Comparison of ENCODE assay signal across 12 cellular contexts in the genomic region with DNA sequence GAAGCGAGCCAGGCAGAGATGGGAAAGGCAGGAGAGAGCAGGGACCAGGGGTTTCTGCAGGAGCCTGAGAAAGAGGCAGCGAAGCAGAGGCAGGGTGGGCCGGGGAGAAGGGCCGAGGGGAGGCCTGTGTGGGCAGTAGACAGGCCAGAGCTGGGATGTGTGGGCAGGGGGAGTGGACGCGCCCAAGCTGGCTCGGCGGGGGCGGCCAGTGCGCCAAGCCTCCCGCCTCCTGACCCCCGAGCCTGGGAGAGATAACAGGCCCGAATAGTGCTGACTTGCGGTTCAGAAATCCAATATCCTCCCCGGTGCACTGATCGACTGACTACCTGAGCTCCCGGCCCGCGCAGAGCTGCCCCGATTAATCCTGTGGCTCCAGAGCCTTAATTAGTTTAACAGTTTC. TPM values are rescaled to one million over a fixed set of nuclear protein-coding genes. Genes with fewer than 3 reads are reported as not detected.
DNase-seq lines count a peak whose midpoint lies in the region; ATAC-seq and TF ChIP-seq lines count a peak whose summit lies in the region.
"Had no signal": no experiment of that assay in that cellular context is flagged by ENCODE, and none has a peak within 500 bp of the region (broad histone marks: within the 10 kb centered on the region; RNA-seq: fewer than 3 reads in every experiment).

No MANE protein-coding gene starts in this region.

- intact Hi-C loops in dorsolateral prefrontal cortex (cut with DNase I): no loop called here

- peak overlapping the region in 57 of 59 donors; percentile 54 to 94 (median 85) for H3K27ac ChIP-seq in dorsolateral prefrontal cortex
- peak overlapping the region; percentile 23 for H3K27ac ChIP-seq in subcutaneous abdominal adipose tissue (ENCODE audit: low read depth, low read length)
- no peak overlapping the region for H3K27ac ChIP-seq in Karpas-422 (ENCODE audit: low read length)

- H3K4me3 Mint-ChIP-seq in mesothelial cell of epicardium: peak overlapping the region; percentile 26
- H3K4me3 Mint-ChIP-seq: naive thymus-derived CD8-positive, alpha-beta T cell had no signal

- H3K36me3 ChIP-seq in subcutaneous abdominal adipose tissue (ENCODE audit: control insufficient read depth in 5 of 5, insufficient read depth in 5 of 5, low read length in 5 of 5): peaks cover 0 to 17% (median 7%) of the 10 kb centered on the region in 5 donors
- no peaks in the 10 kb centered on the region for H3K36me3 ChIP-seq in Karpas-422 (ENCODE audit: insufficient read depth, low read length)

- H3K27me3 Mint-ChIP-seq in mesothelial cell of epicardium (ENCODE audit: low read depth): no peaks in the 10 kb centered on the region
- H3K27me3 Mint-ChIP-seq: naive thymus-derived CD8-positive, alpha-beta T cell had no signal

- peaks cover 8% of the 10 kb centered on the region; the same call in 1 of the 2 replicates for H4K20me1 ChIP-seq in Karpas-422 (ENCODE audit: insufficient read depth, low read depth, low read length)

- no peaks in the 10 kb centered on the region for H3K36me3 Mint-ChIP-seq in mesothelial cell of epicardium
- H3K36me3 Mint-ChIP-seq: naive thymus-derived CD8-positive, alpha-beta T cell had no signal

- H3K27ac Mint-ChIP-seq in mesothelial cell of epicardium: peak overlapping the region; percentile 85

- H3K9me3 ChIP-seq in subcutaneous abdominal adipose tissue (ENCODE audit: control insufficient read depth in 5 of 5, low read length in 5 of 5) (no peaks in the 10 kb centered on the region), Karpas-422 (ENCODE audit: low read length) (no peaks in the 10 kb centered on the region)
- H3K9me3 ChIP-seq: Caco-2 had no signal

- H3K4me3 ChIP-seq in dorsolateral prefrontal cortex (peak overlapping the region in 23 of 59 donors; percentile 1 to 34 (median 17)), subcutaneous abdominal adipose tissue (ENCODE audit: low read depth in 1 of 5, low read length in 5 of 5) (peak overlapping the region in 1 of 5 donors; percentile 14), Karpas-422 (ENCODE audit: low read length) (no peak overlapping the region)

- H3K27me3 ChIP-seq in dorsolateral prefrontal cortex: no peaks in the 10 kb centered on the region
- H3K27me3 ChIP-seq in subcutaneous abdominal adipose tissue (ENCODE audit: control insufficient read depth in 5 of 5, insufficient read depth in 4 of 5, low read length in 5 of 5): no peaks in the 10 kb centered on the region
- no peaks in the 10 kb centered on the region for H3K27me3 ChIP-seq in Karpas-422 (ENCODE audit: low read length)

- TF ChIP-seq CTCF in dorsolateral prefrontal cortex (IDR thresholded peaks at IDR 0.05 in 54 of 56, conservative IDR thresholded peaks at IDR 0.05 in 2 of 56; ENCODE audit: low read depth in 1 of 56, partially characterized antibody in 56 of 56): no peak
- TF ChIP-seq CTCF in mesothelial cell of epicardium (IDR thresholded peaks at IDR 0.05; ENCODE audit: unreplicated experiment): no peak

- no peak overlapping the region for H2AFZ ChIP-seq in Karpas-422 (ENCODE audit: low read length)

- H3K9ac ChIP-seq in subcutaneous abdominal adipose tissue (ENCODE audit: low read length in 5 of 5) (peak overlapping the region in 2 of 5 donors; percentile 51 to 59), Karpas-422 (ENCODE audit: low read length) (no peak overlapping the region)

- H3K9me2 ChIP-seq in Karpas-422 (replicated peaks; ENCODE audit: insufficient read depth, low read length): no peaks in the 10 kb centered on the region

- H3K9me3 Mint-ChIP-seq in mesothelial cell of epicardium: no peaks in the 10 kb centered on the region
- H3K9me3 Mint-ChIP-seq: naive thymus-derived CD8-positive, alpha-beta T cell had no signal

- H3K4me1 Mint-ChIP-seq in mesothelial cell of epicardium: peaks cover 71% of the 10 kb centered on the region

- H3K4me2 ChIP-seq in Karpas-422 (ENCODE audit: low read depth, low read length, poor library complexity, severe bottlenecking): no peak overlapping the region

- DNase-seq in NCI-H82 (lab: John Stamatoyannopoulos, UW) (peak; percentile 73), dorsolateral prefrontal cortex (no peak), mesothelial cell of epicardium (ENCODE audit: low spot score in 2 of 2, unreplicated experiment in 2 of 2) (no peak), Karpas-422 (no peak), NCI-H1694 (lab: John Stamatoyannopoulos, UW) (no peak), germinal center (ENCODE audit: low spot score) (no peak)
- DNase-seq: activated T-cell treated with anti-CD3 and anti-CD28 coated beads for 4 hours; Caco-2; naive thymus-derived CD8-positive, alpha-beta T cell; NCI-H1417 treated with DMSO at 0.1 percent for 48 hours had no signal

- no peak for ATAC-seq in GM19035 (IDR thresholded peaks at IDR 0.05; ENCODE audit: unreplicated experiment)
- ATAC-seq: naive thymus-derived CD8-positive, alpha-beta T cell had no signal

- H3K79me2 ChIP-seq in Karpas-422 (ENCODE audit: low read length): no peaks in the 10 kb centered on the region

- peaks cover 20 to 83% (median 82%) of the 10 kb centered on the region in 5 donors for H3K4me1 ChIP-seq in subcutaneous abdominal adipose tissue (ENCODE audit: control insufficient read depth in 5 of 5, insufficient read depth in 5 of 5, low read length in 5 of 5)
- peaks cover 5% of the 10 kb centered on the region; the same call in 1 of the 2 replicates for H3K4me1 ChIP-seq in Karpas-422 (ENCODE audit: low read length)

RNA-seq across cellular contexts. Expression of gene AHDC1, which starts 41.9 kb away (rescaled TPM):
- total RNA-seq in dorsolateral prefrontal cortex (100 to 1,000 TPM in 21 of 120 experiments, 10 to 100 TPM in 99; 57.6 to 160 (median 87.2) TPM), mesothelial cell of epicardium (71.4 to 73.5 TPM (median 72.1 TPM) in 3 replicates)
- 2.1 and 2.2 TPM in 2 replicates for total RNA-seq in Karpas-422 (2014; rRNA removed; shearing (Covaris generic); ENCODE audit: low replicate concordance)

Comparison
In these comparisons a context has a peak if more than half of its experiments do, and no peak if none do; other contexts are left out.
1. RNA of gene AHDC1, which starts 41.9 kb away (total RNA-seq): 57.6 to 160 TPM in dorsolateral prefrontal cortex and 71.4 to 73.5 TPM in mesothelial cell of epicardium; 2.1 to 2.2 TPM in Karpas-422; every median in the first group is over 10 times any median in the second.